In the genomic region with DNA sequence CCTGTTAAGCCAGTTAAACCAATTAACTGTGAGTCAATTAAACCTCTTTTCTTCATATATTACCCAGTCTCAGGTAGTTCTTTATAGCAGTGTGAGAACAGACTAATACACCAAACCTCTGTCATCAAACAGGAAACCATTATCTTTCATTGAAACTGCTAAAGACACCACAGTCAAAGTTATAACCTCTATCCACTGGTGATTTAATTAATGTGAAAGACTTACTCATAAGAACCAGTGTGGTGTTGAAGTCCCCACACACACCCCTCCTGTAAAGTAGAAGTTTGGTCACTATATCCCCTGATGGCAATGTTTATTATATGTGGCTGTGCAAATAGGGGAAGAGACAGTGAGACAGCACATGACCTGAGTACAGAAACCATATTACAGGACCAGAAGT, we compare ENCODE assay signal across 35 cellular contexts.
DNase-seq lines count a peak whose midpoint lies in the region; ATAC-seq, FAIRE-seq and TF ChIP-seq lines count a peak whose summit lies in the region.
"Had no signal": no experiment of that assay in that cellular context is flagged by ENCODE, and none has a peak within 500 bp of the region (broad histone marks: within the 10 kb centered on the region; RNA-seq: fewer than 3 reads in every experiment).

No MANE protein-coding gene starts in this region.

- H4K8ac ChIP-seq in mesendoderm (ENCODE audit: low read depth, low read length) = no peak overlapping the region

- H2BK120ac ChIP-seq in mesendoderm (ENCODE audit: low read depth, low read length) = no peak overlapping the region

- H3K27ac Mint-ChIP-seq in immature natural killer cell (peak overlapping the region; percentile 57 to 85 (median 75)), natural killer cell (peak overlapping the region; percentile 82 to 87)
- peak overlapping the region; percentile 3 to 76 for H3K27ac Mint-ChIP-seq in natural killer cell treated with Interleukin-12 subunit alpha and Interleukin-12 subunit beta and Interleukin-15 and Interleukin-18, amount 100 ng/mL, for 72 hours
- H3K27ac Mint-ChIP-seq: B cell; CD14-positive monocyte; CD4-positive, alpha-beta memory T cell; CD4-positive, alpha-beta T cell; CD4-positive, CD25-positive, alpha-beta regulatory T cell; CD8-positive, alpha-beta memory T cell; CD8-positive, alpha-beta T cell had no signal

- H3K36me3 ChIP-seq in mesendoderm (ENCODE audit: control insufficient read depth, insufficient read depth, low read length) = no peaks in the 10 kb centered on the region
- H3K36me3 ChIP-seq: BE2C; BLaER1; BLaER1 treated with 17β-estradiol and CSF1 and Interleukin-3, amounts not matched to agents 10 nM and 100 nM had no signal

- H3K23ac ChIP-seq in mesendoderm (ENCODE audit: low read length) = no peak overlapping the region

- DNase-seq in immature natural killer cell (peak in 2 of 3 donors; percentile 4 to 9), natural killer cell (no peak), mesendoderm (no peak), RCC 7860 (ENCODE audit: low spot score) (no peak)
- DNase-seq in natural killer cell treated with Interleukin-12 subunit alpha and Interleukin-12 subunit beta and Interleukin-15 and Interleukin-18, amount 100 ng/mL, for 72 hours (ENCODE audit: low spot score) = no peak
- DNase-seq: 8988T; ACHN; AML-193; BE2C; C1 segment of cervical spinal cord; Caco-2; Calu3; CD4-positive, alpha-beta memory T cell; CD4-positive, alpha-beta T cell; CD4-positive, CD25-positive, alpha-beta regulatory T cell; CD8-positive, alpha-beta memory T cell; CD8-positive, alpha-beta T cell; COR-L47; DMS 273 treated with DMSO at 0.1 percent for 48 hours; DMS153; DMS53; DMS79; DMS79 treated with DMSO at 0.1 percent for 48 hours; DND-41; EL had no signal

- intact Hi-C loops in natural killer cell (cut with micrococcal nuclease) = no loop called here

- no peak overlapping the region for H3K9ac ChIP-seq in mesendoderm (ENCODE audit: low read length)
- H3K9ac ChIP-seq: BLaER1; BLaER1 treated with 17β-estradiol and CSF1 and Interleukin-3, amounts not matched to agents 10 nM and 100 nM had no signal

- H3K27ac ChIP-seq in mesendoderm (ENCODE audit: low read depth, low read length) = no peak overlapping the region
- H3K27ac ChIP-seq: 22Rv1; A549; BLaER1; BLaER1 treated with 17β-estradiol and CSF1 and Interleukin-3, amounts not matched to agents 10 nM and 100 nM; C4-2B had no signal

- no peaks in the 10 kb centered on the region for H3K4me1 ChIP-seq in mesendoderm (ENCODE audit: control insufficient read depth, low read depth, low read length)
- H3K4me1 ChIP-seq: A549, BE2C, BLaER1, Caco-2 had no signal

- H3K18ac ChIP-seq in mesendoderm (ENCODE audit: low read length) = no peak overlapping the region

- no peak overlapping the region for H3K4me3 ChIP-seq in mesendoderm (ENCODE audit: low read length)
- H3K4me3 ChIP-seq: A549; BLaER1; BLaER1 treated with 17β-estradiol and CSF1 and Interleukin-3, amounts not matched to agents 10 nM and 100 nM had no signal

- no peak overlapping the region for H2AK5ac ChIP-seq in mesendoderm (ENCODE audit: low read length)

- TF ChIP-seq CTCF in natural killer cell (IDR thresholded peaks at IDR 0.05) = no peak

- H3K56ac ChIP-seq in mesendoderm (ENCODE audit: low read length) = no peak overlapping the region

- no peak overlapping the region for H2BK5ac ChIP-seq in mesendoderm (ENCODE audit: low read length)

- H3K27me3 ChIP-seq in mesendoderm (ENCODE audit: insufficient read depth, low read length, poor library complexity) = no peaks in the 10 kb centered on the region
- H3K27me3 ChIP-seq: BE2C; BLaER1; BLaER1 treated with 17β-estradiol and CSF1 and Interleukin-3, amounts not matched to agents 10 nM and 100 nM had no signal

- no peak overlapping the region for H4K5ac ChIP-seq in mesendoderm (ENCODE audit: low read length)

- H3K4me3 Mint-ChIP-seq in immature natural killer cell (peak overlapping the region in 2 of 5 donors; percentile 8 to 21), natural killer cell (no peak overlapping the region)
- H3K4me3 Mint-ChIP-seq in natural killer cell treated with Interleukin-12 subunit alpha and Interleukin-12 subunit beta and Interleukin-15 and Interleukin-18, amount 100 ng/mL, for 72 hours = no peak overlapping the region
- H3K4me3 Mint-ChIP-seq: B cell; CD14-positive monocyte; CD4-positive, alpha-beta memory T cell; CD4-positive, alpha-beta T cell; CD4-positive, CD25-positive, alpha-beta regulatory T cell; CD8-positive, alpha-beta memory T cell; CD8-positive, alpha-beta T cell had no signal

- peaks cover 32 to 46% of the 10 kb centered on the region in 2 donors for H3K4me1 Mint-ChIP-seq in immature natural killer cell
- H3K4me1 Mint-ChIP-seq in natural killer cell = peaks cover 30 to 34% of the 10 kb centered on the region in 2 donors
- peaks cover 0 to 29% of the 10 kb centered on the region in 2 donors for H3K4me1 Mint-ChIP-seq in natural killer cell treated with Interleukin-12 subunit alpha and Interleukin-12 subunit beta and Interleukin-15 and Interleukin-18, amount 100 ng/mL, for 72 hours (ENCODE audit: low read depth in 2 of 2)
- H3K4me1 Mint-ChIP-seq: B cell; CD14-positive monocyte; CD4-positive, alpha-beta memory T cell; CD4-positive, CD25-positive, alpha-beta regulatory T cell; CD8-positive, alpha-beta memory T cell had no signal

- no peaks in the 10 kb centered on the region for H3K79me2 ChIP-seq in mesendoderm (ENCODE audit: control insufficient read depth, insufficient read depth, low read length)

- FAIRE-seq in RCC 7860 (lab: Jason Lieb, UNC) = no peak
- FAIRE-seq: A204.1, A549, D721Med had no signal

- H3K27me3 Mint-ChIP-seq in immature natural killer cell (ENCODE audit: low read depth in 3 of 3) (peaks cover 0 to 2% (median 0%) of the 10 kb centered on the region in 3 donors), natural killer cell (ENCODE audit: low read depth in 2 of 2) (peaks cover 2 to 10% of the 10 kb centered on the region in 2 donors)
- no peaks in the 10 kb centered on the region for H3K27me3 Mint-ChIP-seq in natural killer cell treated with Interleukin-12 subunit alpha and Interleukin-12 subunit beta and Interleukin-15 and Interleukin-18, amount 100 ng/mL, for 72 hours
- H3K27me3 Mint-ChIP-seq: B cell; CD4-positive, alpha-beta memory T cell; CD4-positive, alpha-beta T cell; CD4-positive, CD25-positive, alpha-beta regulatory T cell; CD8-positive, alpha-beta memory T cell had no signal

- H2BK15ac ChIP-seq in mesendoderm (replicated peaks; ENCODE audit: low read depth) = no peak overlapping the region

- H3K4me2 ChIP-seq in mesendoderm (ENCODE audit: low read length) = no peak overlapping the region
- H3K4me2 ChIP-seq: A549; BLaER1; BLaER1 treated with 17β-estradiol and CSF1 and Interleukin-3, amounts not matched to agents 10 nM and 100 nM had no signal

- H3K9me3 Mint-ChIP-seq in immature natural killer cell (peaks cover 0 to 8% (median 5%) of the 10 kb centered on the region in 6 donors), natural killer cell (peaks cover 3 to 4% of the 10 kb centered on the region in 2 donors)
- H3K9me3 Mint-ChIP-seq in natural killer cell treated with Interleukin-12 subunit alpha and Interleukin-12 subunit beta and Interleukin-15 and Interleukin-18, amount 100 ng/mL, for 72 hours = peaks cover 5% of the 10 kb centered on the region
- H3K9me3 Mint-ChIP-seq: CD4-positive, alpha-beta T cell had no signal

- ATAC-seq in natural killer cell (peak; percentile 30 to 83 (median 64)), HG02571 (IDR thresholded peaks at IDR 0.05; ENCODE audit: unreplicated experiment) (no peak)
- ATAC-seq in natural killer cell treated with Interleukin-12 subunit alpha and Interleukin-12 subunit beta and Interleukin-15 and Interleukin-18, amount 100 ng/mL, for 72 hours = no peak
- ATAC-seq: A549; CD8-positive, alpha-beta T cell had no signal

- H3K4ac ChIP-seq in mesendoderm (ENCODE audit: low read depth, low read length) = no peak overlapping the region

- H3K79me1 ChIP-seq in mesendoderm (ENCODE audit: low read length) = no peaks in the 10 kb centered on the region

- H3K36me3 Mint-ChIP-seq in immature natural killer cell (peaks cover 11 to 20% (median 12%) of the 10 kb centered on the region in 3 donors), natural killer cell (peaks cover 8% of the 10 kb centered on the region)
- H3K36me3 Mint-ChIP-seq in natural killer cell treated with Interleukin-12 subunit alpha and Interleukin-12 subunit beta and Interleukin-15 and Interleukin-18, amount 100 ng/mL, for 72 hours = no peaks in the 10 kb centered on the region
- H3K36me3 Mint-ChIP-seq: CD14-positive monocyte; CD4-positive, alpha-beta memory T cell; CD4-positive, CD25-positive, alpha-beta regulatory T cell; CD8-positive, alpha-beta memory T cell; CD8-positive, alpha-beta T cell had no signal

Comparison
In these comparisons a context has a peak if more than half of its experiments do, and no peak if none do; other contexts are left out.
1. ATAC-seq: peak in natural killer cell (3 of 3); none in natural killer cell treated with Interleukin-12 subunit alpha and Interleukin-12 subunit beta and Interleukin-15 and Interleukin-18, amount 100 ng/mL, for 72 hours (0 of 2) and HG02571 (single experiment).
2. DNase-seq: peak in immature natural killer cell (2 of 3); none in natural killer cell (single experiment), natural killer cell treated with Interleukin-12 subunit alpha and Interleukin-12 subunit beta and Interleukin-15 and Interleukin-18, amount 100 ng/mL, for 72 hours (single experiment), mesendoderm (single experiment) and RCC 7860 (single experiment).
3. Peak in every context shown above with its lines, with median percentiles within 50 percentile points of each other: H3K27ac Mint-ChIP-seq.